25 cellular contexts compared by ENCODE assay signal in the genomic region with DNA sequence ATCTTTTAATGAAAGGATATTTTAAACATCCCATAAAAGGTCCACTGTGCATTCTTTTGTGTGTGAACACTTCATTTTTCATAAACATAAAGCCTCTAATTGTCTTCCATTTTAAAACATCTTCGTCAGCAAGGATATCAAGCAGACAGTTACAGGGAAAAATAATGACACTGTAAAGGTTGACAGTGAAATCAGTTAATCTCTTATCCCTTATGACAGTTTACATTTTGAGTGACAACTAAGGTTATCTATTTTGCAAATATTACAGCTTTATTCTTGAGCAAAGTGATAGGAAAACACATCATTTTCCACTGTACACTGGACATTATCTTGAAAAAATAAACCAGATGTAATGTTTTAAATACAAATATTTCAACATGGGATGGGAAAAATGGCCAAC.
"Had no signal": no experiment of that assay in that cellular context is flagged by ENCODE, and none has a peak within 500 bp of the region (broad histone marks: within the 10 kb centered on the region; RNA-seq: fewer than 3 reads in every experiment).

No MANE protein-coding gene starts in this region.

- FAIRE-seq: urothelium cell line had no signal

- H3K27me3 ChIP-seq: stomach, suprapubic skin, testis, thyroid gland, tibial artery, tibial nerve, transverse colon, upper lobe of left lung, upper lobe of right lung, uterus, vagina had no signal

- H3K36me3 ChIP-seq: stomach, suprapubic skin, thoracic aorta, thyroid gland, tibial artery, tibial nerve, transverse colon, upper lobe of left lung, upper lobe of right lung, uterus, vagina had no signal

- DNase-seq: stimulated activated CD4-positive, alpha-beta T cell treated with anti-CD3 and anti-CD28 coated beads, Interleukin-2, amount 100 ng/mL, for 48 hours; stimulated activated CD4-positive, alpha-beta T cell treated with anti-CD3 and anti-CD28 coated beads, Interleukin-4, amount 100 ng/mL, for 1 hour; stimulated activated CD4-positive, alpha-beta T cell treated with anti-CD3 and anti-CD28 coated beads, Interleukin-4, amount 100 ng/mL, for 24 hours; stimulated activated CD4-positive, alpha-beta T cell treated with anti-CD3 and anti-CD28 coated beads, Interleukin-4, amount 100 ng/mL, for 4 hours; stimulated activated CD8-positive, alpha-beta memory T cell treated with anti-CD3 and anti-CD28 coated beads, Interleukin-4, amount 100 ng/mL, for 48 hours; stimulated activated naive B cell treated with anti-CD40 and anti-IgM and Interleukin-4, amounts not matched to agents 10 μg/mL and 1 μg/mL and 100 μg/mL, for 72 hours; stimulated activated naive CD4-positive, alpha-beta T cell; stimulated activated naive CD4-positive, alpha-beta T cell treated with Interleukin-2 at 50 U/mL for 16 hours; stimulated activated naive CD8-positive, alpha-beta T cell treated with anti-CD3 and anti-CD28 coated beads, Interleukin-15, amount 100 ng/mL, for 72 hours; stimulated activated naive CD8-positive, alpha-beta T cell treated with anti-CD3 and anti-CD28 coated beads, Interleukin-15, Interleukin-2, amounts not matched to agents 100 U/mL and 50 U/mL, for 24 hours; stomach; substantia nigra; testis; thyroid gland; tibial artery; transverse colon; trophoblast cell; upper lobe of left lung; upper lobe of right lung; uterus had no signal

- H3K4me3 ChIP-seq: stomach, suprapubic skin, testis, thoracic aorta, thyroid gland, tibial artery, tibial nerve, transverse colon, upper lobe of left lung, upper lobe of right lung, uterus, vagina had no signal

- H3K27ac ChIP-seq: stomach, suprapubic skin, testis, thoracic aorta, thyroid gland, tibial artery, transverse colon, upper lobe of left lung, upper lobe of right lung, uterus, vagina had no signal

- H3K9me3 ChIP-seq: stomach, suprapubic skin, testis, thoracic aorta, thyroid gland, tibial artery, tibial nerve, transverse colon, upper lobe of left lung, upper lobe of right lung, uterus, vagina had no signal
